In the genomic region with DNA sequence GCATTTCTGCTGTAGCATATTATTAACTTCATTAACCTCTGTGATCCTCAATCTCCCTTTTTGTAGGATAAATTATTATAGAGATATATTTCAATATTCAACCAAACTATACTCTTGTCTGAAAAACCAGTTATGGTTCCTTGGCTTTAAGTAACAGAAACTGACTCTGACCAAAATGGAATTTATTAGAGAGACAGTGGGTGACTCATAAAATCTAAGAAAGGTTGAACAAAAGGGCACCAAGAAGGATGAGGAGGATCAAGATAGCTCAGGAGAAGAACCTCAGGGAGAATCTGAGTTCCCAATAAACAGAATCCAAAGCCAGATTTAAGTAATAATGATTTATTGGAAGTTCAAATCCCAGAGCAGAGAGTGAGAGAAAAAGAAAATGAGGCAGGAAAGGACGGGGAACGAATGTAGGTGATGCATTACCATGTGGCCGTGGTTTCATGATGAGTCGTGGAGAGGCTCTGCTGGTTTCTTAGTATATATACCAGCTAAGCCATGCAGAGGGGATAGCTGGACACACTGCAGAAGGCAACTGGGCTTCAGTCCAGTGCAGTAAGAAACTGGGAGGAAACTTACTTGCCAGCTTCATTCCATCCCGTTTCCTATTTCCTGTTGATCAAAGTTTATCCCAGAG, we compare ENCODE assay signal across 15 cellular contexts.
DNase-seq lines count a peak whose midpoint lies in the region; ATAC-seq and TF ChIP-seq lines count a peak whose summit lies in the region.
"Had no signal": no experiment of that assay in that cellular context is flagged by ENCODE, and none has a peak within 500 bp of the region (broad histone marks: within the 10 kb centered on the region; RNA-seq: fewer than 3 reads in every experiment).

No MANE protein-coding gene starts in this region.

- no peak for TF ChIP-seq CTCF in GM12865 (IDR thresholded peaks at IDR 0.05; ENCODE audit: insufficient read depth, low read depth, low read length, missing control alignments)

- no peaks in the 10 kb centered on the region for H3K36me3 ChIP-seq in MG63
- H3K36me3 ChIP-seq: breast epithelium, gastroesophageal sphincter had no signal

- DNase-seq in GM12865 (ENCODE audit: low read depth) (peak; percentile 16), MG63 (peak; percentile 80), nucleus accumbens (lab: John Stamatoyannopoulos, UW) (no peak), DMS153 treated with DMSO at 0.1 percent for 48 hours (lab: John Stamatoyannopoulos, UW; ENCODE audit: unreplicated experiment) (no peak), NCI-H526 (lab: John Stamatoyannopoulos, UW) (no peak)
- no peak for DNase-seq in stimulated activated CD4-positive, alpha-beta T cell treated with anti-CD3 and anti-CD28 coated beads, Interleukin-1b, Interleukin-23, amount 100 ng/mL, for 48 hours
- DNase-seq: activated naive CD4-positive, alpha-beta T cell treated with anti-CD3 and anti-CD28 coated beads, Interleukin-2, amount 50 U/mL, for 16 hours; Calu3; stimulated activated CD4-positive, alpha-beta T cell treated with anti-CD3 and anti-CD28 coated beads, Interleukin-2, amount 100 ng/mL, for 24 hours; T-helper 9 cell had no signal

- ATAC-seq in GM19463 (IDR thresholded peaks at IDR 0.05; ENCODE audit: unreplicated experiment) (peak; percentile 52), HG02938 (IDR thresholded peaks at IDR 0.05; ENCODE audit: unreplicated experiment) (peak; percentile 42)
- ATAC-seq: gastroesophageal sphincter; stimulated activated effector memory CD8-positive, alpha-beta T cell treated with anti-CD3 and anti-CD28 coated beads, Interleukin-12 subunit alpha, Interleukin-12 subunit beta, amount 100 ng/mL, for 72 hours had no signal

- H3K9me3 ChIP-seq in MG63, result no peaks in the 10 kb centered on the region
- H3K9me3 ChIP-seq: breast epithelium, gastroesophageal sphincter had no signal

- H3K27me3 ChIP-seq in MG63, result no peaks in the 10 kb centered on the region
- H3K27me3 ChIP-seq: breast epithelium, gastroesophageal sphincter had no signal

- H3K4me3 ChIP-seq in GM12865 (ENCODE audit: low read depth, low read length) (no peak overlapping the region), MG63 (no peak overlapping the region)
- H3K4me3 ChIP-seq: breast epithelium, gastroesophageal sphincter had no signal

Comparison
In these comparisons a context has a peak if more than half of its experiments do, and no peak if none do; other contexts are left out.
1. DNase-seq: peak in GM12865 (single experiment) and MG63 (single experiment); none in nucleus accumbens (0 of 56), DMS153 treated with DMSO at 0.1 percent for 48 hours (single experiment), stimulated activated CD4-positive, alpha-beta T cell treated with anti-CD3 and anti-CD28 coated beads, Interleukin-1b, Interleukin-23, amount 100 ng/mL, for 48 hours (single experiment) and NCI-H526 (0 of 2).